Comparison of ENCODE assay signal across 15 cellular contexts in the genomic region with DNA sequence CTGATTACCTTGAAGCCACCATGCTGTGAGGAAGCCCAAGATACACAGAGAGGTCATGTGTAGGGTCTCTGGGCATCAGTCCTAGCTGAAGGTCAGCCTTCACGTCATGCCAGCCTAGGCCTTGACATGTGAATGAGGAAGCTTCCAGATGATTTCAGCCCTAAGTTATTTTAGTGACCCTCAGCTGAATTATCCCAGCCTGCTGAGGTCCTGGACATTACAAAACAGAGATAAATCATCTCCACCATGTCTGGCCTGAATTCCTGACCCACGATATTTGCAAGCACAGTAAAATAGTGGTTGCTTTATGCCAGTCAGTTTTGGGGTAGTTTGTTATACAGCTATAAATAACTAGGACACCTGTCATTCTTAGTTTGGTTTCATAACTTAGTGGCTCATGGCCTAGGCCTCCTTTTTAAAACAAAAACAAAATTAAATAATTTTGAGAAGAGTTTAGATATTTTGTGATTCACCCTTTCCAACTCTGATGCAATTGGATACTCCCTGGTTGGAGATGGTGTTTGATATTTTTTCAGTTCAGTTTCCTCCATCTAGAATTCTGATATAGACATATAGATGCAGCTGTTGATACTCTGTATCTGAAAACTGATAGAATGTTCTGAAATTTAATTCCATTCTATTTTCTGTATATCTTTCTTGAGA.
DNase-seq lines count a peak whose midpoint lies in the region; ATAC-seq and TF ChIP-seq lines count a peak whose summit lies in the region.
"Had no signal": no experiment of that assay in that cellular context is flagged by ENCODE, and none has a peak within 500 bp of the region (broad histone marks: within the 10 kb centered on the region; RNA-seq: fewer than 3 reads in every experiment).

No MANE protein-coding gene starts in this region.

- no peak overlapping the region for H3K4me3 Mint-ChIP-seq in activated naive CD4-positive, alpha-beta T cell treated with anti-CD3 and anti-CD28 coated beads, Interleukin-2, amount 50 U/mL, for 24 hours
- H3K4me3 Mint-ChIP-seq: CD4-positive, CD25-positive, alpha-beta regulatory T cell; dendritic cell treated with granulocyte-macrophage colony-stimulating factor and Interleukin-4, amounts not matched to agents 40 ng/mL and 50 ng/mL, for 4 days; nephron progenitor cell had no signal

- peak overlapping the region; percentile 64 for H3K27ac Mint-ChIP-seq in activated naive CD4-positive, alpha-beta T cell treated with anti-CD3 and anti-CD28 coated beads, Interleukin-2, amount 50 U/mL, for 24 hours
- H3K27ac Mint-ChIP-seq: CD4-positive, CD25-positive, alpha-beta regulatory T cell; dendritic cell treated with granulocyte-macrophage colony-stimulating factor and Interleukin-4, amounts not matched to agents 40 ng/mL and 50 ng/mL, for 4 days; nephron progenitor cell had no signal

- intact Hi-C loops in right cardiac atrium (cut with DNase I) = no loop called here
- intact Hi-C loops in uterus (cut with DNase I; ENCODE audit: low total_unique reads) = no loop called here

- no peaks in the 10 kb centered on the region for H3K36me3 Mint-ChIP-seq in activated naive CD4-positive, alpha-beta T cell treated with anti-CD3 and anti-CD28 coated beads, Interleukin-2, amount 50 U/mL, for 24 hours
- H3K36me3 Mint-ChIP-seq: CD4-positive, CD25-positive, alpha-beta regulatory T cell had no signal

- 63% methylated on average over 2 of the region's 2 CpGs for WGBS in right cardiac atrium

- peaks cover 55% of the 10 kb centered on the region for H3K4me1 Mint-ChIP-seq in activated naive CD4-positive, alpha-beta T cell treated with anti-CD3 and anti-CD28 coated beads, Interleukin-2, amount 50 U/mL, for 24 hours
- H3K4me1 Mint-ChIP-seq: nephron progenitor cell had no signal

- H3K27ac ChIP-seq in VCaP = peak overlapping the region; percentile 66
- H3K27ac ChIP-seq in right cardiac atrium (ENCODE audit: low read length) = peak overlapping the region; percentile 64
- H3K27ac ChIP-seq in uterus = peak overlapping the region; percentile 69 to 81

- H3K4me3 ChIP-seq in right cardiac atrium (ENCODE audit: low read length) (no peak overlapping the region), uterus (no peak overlapping the region)

- no peak for DNase-seq in activated naive CD4-positive, alpha-beta T cell (lab: John Stamatoyannopoulos, UW)
- DNase-seq in right cardiac atrium (no peak), uterus (no peak), erythroblast (lab: John Stamatoyannopoulos, UW) (no peak)
- no peak for DNase-seq in activated CD4-positive, alpha-beta T cell treated with anti-CD3 and anti-CD28 coated beads, Interleukin-2, amount 50 U/mL, for 4 hours
- DNase-seq in stimulated activated CD4-positive, alpha-beta T cell treated with anti-CD3 and anti-CD28 coated beads, Interleukin-2, amount 100 ng/mL, for 48 hours = no peak
- DNase-seq: 8988T; CD4-positive, CD25-positive, alpha-beta regulatory T cell; NCI-H2029; NCI-H524 treated with DMSO at 0.1 percent for 48 hours; nephron progenitor cell had no signal

- no peak for ATAC-seq in right cardiac atrium
- ATAC-seq: Panc1 had no signal

- TF ChIP-seq CTCF in VCaP (conservative IDR thresholded peaks at IDR 0.05) (no peak), uterus (IDR thresholded peaks at IDR 0.05) (no peak)

- H3K9me3 ChIP-seq in right cardiac atrium (ENCODE audit: control insufficient read depth, low read length) = no peaks in the 10 kb centered on the region
- H3K9me3 ChIP-seq in uterus = no peaks in the 10 kb centered on the region

- H3K9me3 Mint-ChIP-seq in activated naive CD4-positive, alpha-beta T cell treated with anti-CD3 and anti-CD28 coated beads, Interleukin-2, amount 50 U/mL, for 24 hours = peaks cover 8% of the 10 kb centered on the region

- no peaks in the 10 kb centered on the region for H3K27me3 ChIP-seq in right cardiac atrium (ENCODE audit: control insufficient read depth, insufficient read depth)
- H3K27me3 ChIP-seq in uterus = no peaks in the 10 kb centered on the region

- TF ChIP-seq POLR2A in uterus (IDR thresholded peaks at IDR 0.05) = no peak
- no peak for TF ChIP-seq POLR2A in erythroblast (IDR thresholded peaks at IDR 0.05; ENCODE audit: low read length)

- H3K4me1 ChIP-seq in right cardiac atrium (ENCODE audit: control insufficient read depth, insufficient read depth, low read length) (peaks cover 4% of the 10 kb centered on the region), uterus (peaks cover 0 to 5% of the 10 kb centered on the region in 2 donors)

- no peaks in the 10 kb centered on the region for H3K27me3 Mint-ChIP-seq in activated naive CD4-positive, alpha-beta T cell treated with anti-CD3 and anti-CD28 coated beads, Interleukin-2, amount 50 U/mL, for 24 hours
- H3K27me3 Mint-ChIP-seq: CD4-positive, CD25-positive, alpha-beta regulatory T cell had no signal

- no peaks in the 10 kb centered on the region for H3K36me3 ChIP-seq in uterus
